Comparison of ENCODE assay signal across 12 cellular contexts in the genomic region with DNA sequence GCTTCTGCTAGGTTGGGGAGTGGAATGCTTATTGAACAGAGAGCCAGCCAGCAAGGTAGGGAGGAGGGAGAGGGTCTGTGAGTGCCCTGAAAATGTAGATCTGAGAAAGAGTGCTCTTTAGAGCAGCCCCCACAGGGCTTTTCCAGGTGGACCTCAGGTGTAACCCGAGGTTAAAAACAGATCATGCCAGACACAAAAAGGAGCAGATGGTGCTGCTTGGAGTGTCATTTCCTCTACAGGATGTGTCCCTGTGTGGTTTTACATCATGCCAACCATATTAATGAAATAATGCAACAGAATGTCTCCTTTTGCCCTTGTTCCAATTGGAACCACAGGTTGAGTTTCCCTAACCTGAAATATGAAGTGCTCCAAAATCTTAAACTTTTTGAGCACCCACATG. TPM values are rescaled to one million over a fixed set of nuclear protein-coding genes. Genes with fewer than 3 reads are reported as not detected.
DNase-seq lines count a peak whose midpoint lies in the region; ATAC-seq, FAIRE-seq and TF ChIP-seq lines count a peak whose summit lies in the region.
"Had no signal": no experiment of that assay in that cellular context is flagged by ENCODE, and none has a peak within 500 bp of the region (broad histone marks: within the 10 kb centered on the region; RNA-seq: fewer than 3 reads in every experiment).

No MANE protein-coding gene starts in this region.

- TF ChIP-seq CTCF in heart left ventricle (IDR thresholded peaks at IDR 0.05) (no peak), activated B cell treated with CpG ODN at 0.5 μM for 24 hours (IDR thresholded peaks at IDR 0.05) (no peak), uterus (IDR thresholded peaks at IDR 0.05) (no peak), pancreas (IDR thresholded peaks at IDR 0.05) (no peak)

- H3K27ac Mint-ChIP-seq in activated B cell treated with CpG ODN at 0.5 μM for 24 hours = peak overlapping the region; percentile 99
- H3K27ac Mint-ChIP-seq in immature natural killer cell = peak overlapping the region; percentile 91 to 100 (median 98)

- H3K36me3 Mint-ChIP-seq in activated B cell treated with CpG ODN at 0.5 μM for 24 hours (ENCODE audit: low read depth) = peaks cover 9% of the 10 kb centered on the region
- H3K36me3 Mint-ChIP-seq in immature natural killer cell = no peaks in the 10 kb centered on the region

- no peak overlapping the region for H3K4me3 ChIP-seq in heart left ventricle
- H3K4me3 ChIP-seq in right cardiac atrium (ENCODE audit: low read length) = no peak overlapping the region
- H3K4me3 ChIP-seq in uterus = no peak overlapping the region
- no peak overlapping the region for H3K4me3 ChIP-seq in pancreas

- H3K4me3 Mint-ChIP-seq in activated B cell treated with CpG ODN at 0.5 μM for 24 hours (peak overlapping the region; percentile 21), immature natural killer cell (peak overlapping the region in 2 of 5 donors; percentile 22 to 89)

- H3K27me3 Mint-ChIP-seq in activated B cell treated with CpG ODN at 0.5 μM for 24 hours (no peaks in the 10 kb centered on the region), immature natural killer cell (ENCODE audit: low read depth in 3 of 3) (peaks cover 0 to 6% (median 2%) of the 10 kb centered on the region in 3 donors)

- H3K9me3 ChIP-seq in heart left ventricle (no peaks in the 10 kb centered on the region), right cardiac atrium (ENCODE audit: control insufficient read depth, low read length) (no peaks in the 10 kb centered on the region), uterus (no peaks in the 10 kb centered on the region), pancreas (no peaks in the 10 kb centered on the region)

- H3K27ac ChIP-seq in heart left ventricle = peak overlapping the region in 8 of 12 donors; percentile 0 to 98 (median 15)
- H3K27ac ChIP-seq in right cardiac atrium (ENCODE audit: low read length) = no peak overlapping the region
- H3K27ac ChIP-seq in uterus = peak overlapping the region; percentile 1 to 84
- peak overlapping the region in 2 of 4 donors; percentile 31 to 79 for H3K27ac ChIP-seq in pancreas
- H3K27ac ChIP-seq: HL-60, parathyroid adenoma had no signal

- no peak for TF ChIP-seq POLR2A in heart left ventricle (IDR thresholded peaks at IDR 0.05)
- TF ChIP-seq POLR2A in uterus (IDR thresholded peaks at IDR 0.05) = no peak

- H3K27me3 ChIP-seq in heart left ventricle = no peaks in the 10 kb centered on the region
- no peaks in the 10 kb centered on the region for H3K27me3 ChIP-seq in right cardiac atrium (ENCODE audit: control insufficient read depth, insufficient read depth)
- H3K27me3 ChIP-seq in uterus = no peaks in the 10 kb centered on the region
- H3K27me3 ChIP-seq in pancreas = no peaks in the 10 kb centered on the region

- H3K36me3 ChIP-seq in heart left ventricle = peaks cover 0 to 9% (median 0%) of the 10 kb centered on the region in 9 donors
- no peaks in the 10 kb centered on the region for H3K36me3 ChIP-seq in uterus
- H3K36me3 ChIP-seq in pancreas = no peaks in the 10 kb centered on the region

- no peak for ATAC-seq in heart left ventricle
- no peak for ATAC-seq in right cardiac atrium
- no peak for ATAC-seq in activated B cell treated with CpG ODN at 0.5 μM for 24 hours (ENCODE audit: low read depth)
- ATAC-seq in HG02678 (IDR thresholded peaks at IDR 0.05; ENCODE audit: unreplicated experiment) = no peak
- ATAC-seq in pancreas = no peak
- no peak for ATAC-seq in GM19351 (IDR thresholded peaks at IDR 0.05; ENCODE audit: unreplicated experiment)
- ATAC-seq: left colon had no signal

- no peak for FAIRE-seq in pancreas (lab: Jason Lieb, UNC)

- H3K4me1 Mint-ChIP-seq in activated B cell treated with CpG ODN at 0.5 μM for 24 hours = peaks cover 99% of the 10 kb centered on the region
- H3K4me1 Mint-ChIP-seq in immature natural killer cell = peaks cover 99 to 100% of the 10 kb centered on the region in 2 donors

- H3K9me3 Mint-ChIP-seq in activated B cell treated with CpG ODN at 0.5 μM for 24 hours (no peaks in the 10 kb centered on the region), immature natural killer cell (no peaks in the 10 kb centered on the region)

- H3K4me1 ChIP-seq in heart left ventricle (peaks cover 28 to 99% (median 94%) of the 10 kb centered on the region in 12 donors), right cardiac atrium (ENCODE audit: control insufficient read depth, insufficient read depth, low read length) (peaks cover 26% of the 10 kb centered on the region), uterus (peaks cover 14 to 21% of the 10 kb centered on the region in 2 donors), pancreas (peaks cover 28 to 90% (median 65%) of the 10 kb centered on the region in 3 donors)

- CTCF ChIA-PET in activated B cell treated with CpG ODN at 0.5 μM for 24 hours (lab: Charles Lee) = interaction anchor here (1.0 to 3.4 kb wide), 2 partner anchors 12 to 110 kb away, joined by 3 to 14 read pairs; no protein-coding TSS in a partner anchor

- DNase-seq in heart left ventricle (no peak), right cardiac atrium (no peak), activated B cell treated with CpG ODN at 0.5 μM for 24 hours (no peak), immature natural killer cell (no peak), uterus (no peak), pancreas (no peak)
- DNase-seq: left colon; stimulated activated CD4-positive, alpha-beta T cell treated with anti-CD3 and anti-CD28 coated beads, Interleukin-4, amount 100 ng/mL, for 24 hours had no signal

- POLR2A ChIA-PET in activated B cell treated with CpG ODN at 0.5 μM for 24 hours (lab: Charles Lee) = interaction anchor here (1.0 kb wide), 1 partner anchor 56 kb away, joined by 6 read pairs; no protein-coding TSS in a partner anchor

- WGBS in heart left ventricle, 4 donors = 50 to 83% (median 59%) methylated on average over 1 of the region's 1 CpG
- WGBS in right cardiac atrium = 43% methylated on average over 1 of the region's 1 CpG
- 48% methylated on average over 1 of the region's 1 CpG for WGBS in pancreas, 2 donors

- intact Hi-C loops in heart left ventricle (cut with DNase I) = loop anchor here in 8 of 10 donors (5.0 to 10.0 kb wide), 5 partner anchors 35 to 95 kb away; no protein-coding TSS in a partner anchor
- intact Hi-C loops in right cardiac atrium (cut with DNase I) = loop anchor here in 1 of 4 donors (5.0 kb wide), 1 partner anchor 95 kb away; no protein-coding TSS in a partner anchor
- intact Hi-C loops in activated B cell treated with CpG ODN at 0.5 μM for 24 hours (cut with micrococcal nuclease) = loop anchor here (10.0 kb wide), 2 partner anchors 1037 to 1187 kb away; partner anchors contain the start of gene MAP3K9
- intact Hi-C loops in uterus (cut with DNase I; ENCODE audit: low total_unique reads) = no loop called here
- intact Hi-C loops in pancreas (cut with DNase I) = no loop called here

RNA-seq across cellular contexts. Expression of gene SUSD6, which starts 6.4 kb away (rescaled TPM):
- 10 to 100 TPM; 17.8 to 49.2 (median 24.8) TPM for total RNA-seq in heart left ventricle
- 10 to 100 TPM in 1 of 2 donors, 1 to 10 TPM in 1; 5.8 to 18.7 TPM for polyA plus RNA-seq in heart left ventricle
- 10 to 100 TPM; 16.5 to 25.9 (median 22.1) TPM for total RNA-seq in right cardiac atrium
- polyA plus RNA-seq in right cardiac atrium = 9.1 TPM
- 63.5 and 67.1 TPM in 2 replicates for total RNA-seq in activated B cell treated with CpG ODN at 0.5 μM for 24 hours
- 10 to 100 TPM; 13.0 to 24.1 (median 15.5) TPM for polyA plus RNA-seq in immature natural killer cell
- 10 to 100 TPM in 3 of 4 donors, 1 to 10 TPM in 1; 8.8 to 35.1 (median 17.6) TPM for total RNA-seq in uterus
- 10 to 100 TPM; 17.8 to 41.9 (median 22.8) TPM for total RNA-seq in pancreas
- 10 to 100 TPM in 1 of 2 donors, 1 to 10 TPM in 1; 8.9 to 12.2 TPM for polyA plus RNA-seq in pancreas

RNA-seq across cellular contexts. Expression of gene CCDC177, which starts 43.1 kb away (rescaled TPM):
- total RNA-seq in heart left ventricle (not detected), right cardiac atrium (not detected), activated B cell treated with CpG ODN at 0.5 μM for 24 hours (0.05 TPM in 1 of 2 replicates, not detected in the other), uterus (not detected), pancreas (not detected)
- polyA plus RNA-seq in heart left ventricle (under 1 TPM in 1 of 2 donors, not detected in 1; 0.06 TPM), right cardiac atrium (not detected), immature natural killer cell (not detected), pancreas (not detected)
- total RNA-seq: left colon had no signal

Comparison
In these comparisons a context has a peak if more than half of its experiments do, and no peak if none do; other contexts are left out.
1. intact Hi-C loops: an anchor here in heart left ventricle (5.0 to 10.0 kb wide) and activated B cell treated with CpG ODN at 0.5 μM for 24 hours (10.0 kb wide); none called in uterus and pancreas.